In the genomic region with DNA sequence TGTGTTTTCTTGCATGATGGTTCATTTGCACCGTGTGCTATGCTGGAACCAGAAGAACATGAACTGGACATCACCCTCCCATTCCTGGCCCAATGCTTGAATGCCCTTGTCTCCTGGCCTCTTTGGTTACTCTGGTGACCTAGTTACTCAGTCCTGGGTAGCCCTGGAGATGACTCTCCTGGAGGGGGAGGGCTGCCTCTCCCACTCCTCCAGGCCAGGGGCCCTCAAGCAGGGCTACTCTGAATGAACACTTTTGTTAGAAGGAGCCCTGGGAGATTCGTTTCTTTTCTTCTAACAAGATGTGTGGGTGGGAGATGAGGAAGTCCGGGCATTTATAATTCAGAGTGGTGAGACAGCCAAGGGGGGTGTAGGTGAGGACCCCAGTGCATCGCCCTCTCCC, we compare ENCODE assay signal across 34 cellular contexts. TPM values are rescaled to one million over a fixed set of nuclear protein-coding genes. Genes with fewer than 3 reads are reported as not detected.
"Had no signal": no experiment of that assay in that cellular context is flagged by ENCODE, and none has a peak within 500 bp of the region (broad histone marks: within the 10 kb centered on the region; RNA-seq: fewer than 3 reads in every experiment).

No MANE protein-coding gene starts in this region.

- H3K9me3 Mint-ChIP-seq: effector memory CD8-positive, alpha-beta T cell; naive thymus-derived CD4-positive, alpha-beta T cell; stimulated activated naive CD8-positive, alpha-beta T cell treated with anti-CD3 and anti-CD28 coated beads, Interleukin-15, Interleukin-2, amounts not matched to agents 100 ng/mL and 50 ng/mL, for 24 hours; T-helper 1 cell treated with Interleukin-12 subunit alpha and Interleukin-12 subunit beta and Interleukin-4 antibody, amounts not matched to agents 30 μg/mL and 1 μg/mL, for 36 hours had no signal

- H3K27ac Mint-ChIP-seq: activated naive CD8-positive, alpha-beta T cell; effector memory CD8-positive, alpha-beta T cell; stimulated activated naive CD8-positive, alpha-beta T cell treated with anti-CD3 and anti-CD28 coated beads, Interleukin-15, Interleukin-2, amounts not matched to agents 100 ng/mL and 50 ng/mL, for 24 hours had no signal

- FAIRE-seq: endothelial cell of umbilical vein, TTC549 had no signal

- H3K4me1 ChIP-seq: adrenal gland had no signal

- DNase-seq: activated CD4-positive, alpha-beta T cell treated with anti-CD3 and anti-CD28 coated beads for 4 hours; activated CD4-positive, alpha-beta T cell treated with anti-CD3 and anti-CD28 coated beads, Interleukin-2, amount 50 U/mL, for 4 hours; activated CD8-positive, alpha-beta memory T cell treated with anti-CD3 and anti-CD28 coated beads for 24 hours; activated effector memory CD4-positive, alpha-beta T cell treated with Interleukin-2 at 50 U/mL for 16 hours; activated naive CD4-positive, alpha-beta T cell treated with Interleukin-2 at 50 U/mL for 16 hours; adrenal gland; aorta; body of pancreas; effector memory CD8-positive, alpha-beta T cell; head of caudate nucleus; kidney glomerular epithelial cell; mammary epithelial cell; midbrain; naive thymus-derived CD4-positive, alpha-beta T cell; stimulated activated CD4-positive, alpha-beta T cell treated with anti-CD3 and anti-CD28 coated beads, Interleukin-12 subunit alpha, Interleukin-12 subunit beta, amount 100 ng/mL, for 4 hours; stimulated activated CD4-positive, alpha-beta T cell treated with anti-CD3 and anti-CD28 coated beads, Interleukin-4, amount 100 ng/mL, for 1 hour; SW 1271; T-helper 9 cell; trophoblast cell had no signal

- H3K9me3 ChIP-seq: adrenal gland, body of pancreas, right lobe of liver, thoracic aorta, vagina had no signal

- H3K36me3 Mint-ChIP-seq: activated naive CD8-positive, alpha-beta T cell had no signal

- H3K4me3 ChIP-seq: adrenal gland, body of pancreas, coronary artery, right lobe of liver, thoracic aorta, vagina had no signal

- H3K27ac ChIP-seq: adrenal gland, body of pancreas, coronary artery, right lobe of liver, thoracic aorta, vagina, VCaP had no signal

- ATAC-seq: body of pancreas; effector memory CD8-positive, alpha-beta T cell; naive thymus-derived CD4-positive, alpha-beta T cell; right lobe of liver had no signal

- H3K36me3 ChIP-seq: adrenal gland, right lobe of liver, thoracic aorta, vagina had no signal

- H3K4me3 Mint-ChIP-seq: activated naive CD8-positive, alpha-beta T cell; effector memory CD8-positive, alpha-beta T cell; T-helper 1 cell treated with Interleukin-12 subunit alpha and Interleukin-12 subunit beta and Interleukin-4 antibody, amounts not matched to agents 30 μg/mL and 1 μg/mL, for 36 hours had no signal

RNA-seq across cellular contexts. Expression of gene NKX2-5, which starts 12.0 kb away (rescaled TPM):
- total RNA-seq: adrenal gland; aorta; body of pancreas; cerebellum; endothelial cell of umbilical vein; fibroblast of lung; liver; naive thymus-derived CD4-positive, alpha-beta T cell; right lobe of liver; subcutaneous adipose tissue; thoracic aorta; vagina had no signal
- polyA plus RNA-seq: endothelial cell of umbilical vein; fibroblast of lung; liver; mammary epithelial cell; naive thymus-derived CD4-positive, alpha-beta T cell; neural cell had no signal
